Comparison of ENCODE assay signal across 19 cellular contexts in the genomic region with DNA sequence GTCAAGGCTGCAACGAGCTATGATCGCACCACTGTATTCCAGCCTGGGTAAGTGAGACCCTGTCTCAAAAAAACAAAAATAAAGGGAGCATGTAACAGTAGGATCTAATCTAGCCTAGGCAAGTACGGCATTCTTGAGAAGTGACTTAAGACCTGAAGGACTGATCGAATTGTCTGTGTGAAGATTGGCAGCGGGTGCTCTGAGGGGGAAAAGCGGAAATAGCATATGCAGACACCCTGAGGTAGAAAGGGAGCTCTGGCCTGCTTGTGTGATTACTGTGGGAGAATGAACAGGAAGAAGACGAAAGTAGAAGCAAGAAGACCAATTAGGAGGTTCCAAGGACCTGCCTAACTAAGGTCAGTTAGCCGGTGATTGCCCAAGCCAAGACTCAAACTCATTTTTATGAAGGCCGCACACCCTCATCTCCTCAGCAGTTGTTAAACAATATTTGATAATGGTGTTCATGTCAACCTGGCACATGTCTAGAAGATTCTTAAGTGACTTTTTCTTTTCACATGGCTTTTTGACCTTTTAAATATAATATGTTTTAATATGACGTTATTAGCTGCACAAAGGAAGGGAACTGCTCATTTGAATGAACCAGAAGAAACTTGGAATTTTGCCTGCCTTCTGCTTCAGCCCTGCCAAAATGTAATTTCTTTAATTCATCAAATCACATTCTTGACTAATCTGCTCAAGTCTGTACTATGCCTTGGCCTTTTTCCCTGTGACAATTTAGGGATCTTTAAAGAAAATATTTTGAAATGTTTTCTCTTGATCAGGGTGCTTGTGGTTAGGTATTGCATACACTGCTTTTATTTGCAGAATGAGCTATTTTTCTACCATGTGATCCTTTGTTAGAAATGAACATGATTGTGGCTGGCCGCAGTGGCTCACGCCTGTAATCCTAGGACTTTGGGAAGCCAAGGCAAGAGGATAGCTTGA. TPM values are rescaled to one million over a fixed set of nuclear protein-coding genes. Genes with fewer than 3 reads are reported as not detected.
DNase-seq lines count a peak whose midpoint lies in the region; ATAC-seq and TF ChIP-seq lines count a peak whose summit lies in the region.
"Had no signal": no experiment of that assay in that cellular context is flagged by ENCODE, and none has a peak within 500 bp of the region (broad histone marks: within the 10 kb centered on the region; RNA-seq: fewer than 3 reads in every experiment).

No MANE protein-coding gene starts in this region.

- ATAC-seq in lung (ENCODE audit: insufficient read depth, low FRiP score): peak; percentile 72
- ATAC-seq in effector memory CD8-positive, alpha-beta T cell (replicated peaks): no peak
- ATAC-seq: PC-3; stimulated activated naive CD8-positive, alpha-beta T cell treated with anti-CD3 and anti-CD28 coated beads, Interleukin-15, amount 100 ng/mL, for 72 hours had no signal

- intact Hi-C loops in Caco-2 (cut with micrococcal nuclease; ENCODE audit: unreplicated experiment): no loop called here

- H3K9me3 ChIP-seq in lung (ENCODE audit: control insufficient read depth in 2 of 2, insufficient read depth in 1 of 2, low read length in 1 of 2) (no peaks in the 10 kb centered on the region), Caco-2 (no peaks in the 10 kb centered on the region)

- no peaks in the 10 kb centered on the region for H3K9me3 Mint-ChIP-seq in effector memory CD8-positive, alpha-beta T cell
- H3K9me3 Mint-ChIP-seq in Caco-2 (ENCODE audit: unreplicated experiment): no peaks in the 10 kb centered on the region
- H3K9me3 Mint-ChIP-seq: activated CD4-positive, alpha-beta T cell treated with anti-CD3 and anti-CD28 coated beads, Interleukin-2, amount 10 ng/mL, durations not matched to agents 7 days and 5 days; CD4-positive, alpha-beta memory T cell; neural crest cell; stimulated activated naive CD8-positive, alpha-beta T cell treated with anti-CD3 and anti-CD28 coated beads, Interleukin-15, amount 100 ng/mL, for 72 hours had no signal

- H3K4me1 ChIP-seq in lung (ENCODE audit: control insufficient read depth in 2 of 2, insufficient read depth in 2 of 2, low read length in 2 of 2) (peaks cover 0 to 9% of the 10 kb centered on the region in 2 donors), Caco-2 (peaks cover 28% of the 10 kb centered on the region)

- DNase-seq in AG09319 (ENCODE audit: extremely low read depth, low read depth) (peak; percentile 51), astrocyte of the cerebellum (ENCODE audit: low read depth) (peak; percentile 92), fibroblast of peridontal ligament (ENCODE audit: extremely low read depth) (peak; percentile 34), lung (ENCODE audit: low spot score) (no peak), C1 segment of cervical spinal cord (lab: John Stamatoyannopoulos, UW) (no peak), NCI-H1930 (lab: John Stamatoyannopoulos, UW) (no peak), Caco-2 (no peak)
- no peak for DNase-seq in effector memory CD8-positive, alpha-beta T cell
- DNase-seq: activated CD4-positive, alpha-beta T cell treated with anti-CD3 and anti-CD28 coated beads, Interleukin-2, amount 10 ng/mL, durations not matched to agents 7 days and 5 days; DND-41; NCI-H1048; NCI-H2107; NCI-H69; PC-3; retina; stimulated activated naive CD8-positive, alpha-beta T cell treated with anti-CD3 and anti-CD28 coated beads, Interleukin-15, amount 100 ng/mL, for 72 hours had no signal

- WGBS in lung, 2 donors: 73 to 86% methylated on average over 12 of the region's 12 CpGs

- TF ChIP-seq CTCF in AG09319 (IDR thresholded peaks at IDR 0.05; ENCODE audit: low read depth, low read length) (no peak), astrocyte of the cerebellum (IDR thresholded peaks at IDR 0.05; ENCODE audit: low read depth, low read length, missing control alignments) (no peak), lung (IDR thresholded peaks at IDR 0.05; ENCODE audit: control extremely low read depth, extremely low read depth) (no peak), Caco-2 (IDR thresholded peaks at IDR 0.05; ENCODE audit: insufficient read depth in 1 of 2, low read depth in 1 of 2, low read length in 1 of 2, severe bottlenecking in 1 of 2, unreplicated experiment in 1 of 2) (no peak)

- CTCF ChIA-PET in Caco-2 (lab: Charles Lee): no interaction called here

- peak overlapping the region; percentile 40 for H3K27ac ChIP-seq in lung (ENCODE audit: low read depth in 1 of 2, low read length in 1 of 2)
- H3K27ac ChIP-seq: HL-60 had no signal

- H3K4me3 Mint-ChIP-seq in effector memory CD8-positive, alpha-beta T cell: no peak overlapping the region
- H3K4me3 Mint-ChIP-seq in Caco-2 (ENCODE audit: unreplicated experiment): no peak overlapping the region
- H3K4me3 Mint-ChIP-seq: activated CD4-positive, alpha-beta T cell treated with anti-CD3 and anti-CD28 coated beads, Interleukin-2, amount 10 ng/mL, durations not matched to agents 7 days and 5 days; CD4-positive, alpha-beta memory T cell; neural crest cell; stimulated activated naive CD8-positive, alpha-beta T cell treated with anti-CD3 and anti-CD28 coated beads, Interleukin-15, amount 100 ng/mL, for 72 hours had no signal

- H3K4me3 ChIP-seq in astrocyte of the cerebellum (ENCODE audit: low read depth, low read length): no peak overlapping the region
- H3K4me3 ChIP-seq in lung: no peak overlapping the region
- H3K4me3 ChIP-seq in Caco-2 (ENCODE audit: low read depth, low read length): no peak overlapping the region

- in situ Hi-C loops in astrocyte of the cerebellum (cut with HindIII; ENCODE audit: low sequenced_read_pairs): no loop called here

- H3K4me1 Mint-ChIP-seq in effector memory CD8-positive, alpha-beta T cell (ENCODE audit: low read depth in 2 of 2): no peaks in the 10 kb centered on the region
- peaks cover 21% of the 10 kb centered on the region for H3K4me1 Mint-ChIP-seq in Caco-2 (ENCODE audit: low read depth, unreplicated experiment)

- no peak overlapping the region for H3K27ac Mint-ChIP-seq in effector memory CD8-positive, alpha-beta T cell
- H3K27ac Mint-ChIP-seq in Caco-2 (ENCODE audit: unreplicated experiment): no peak overlapping the region
- H3K27ac Mint-ChIP-seq: activated CD4-positive, alpha-beta T cell treated with anti-CD3 and anti-CD28 coated beads, Interleukin-2, amount 10 ng/mL, durations not matched to agents 7 days and 5 days; CD4-positive, alpha-beta memory T cell; stimulated activated naive CD8-positive, alpha-beta T cell treated with anti-CD3 and anti-CD28 coated beads, Interleukin-15, amount 100 ng/mL, for 72 hours had no signal

- H3K27me3 ChIP-seq in lung (ENCODE audit: control insufficient read depth, insufficient read depth) (no peaks in the 10 kb centered on the region), Caco-2 (replicated peaks; ENCODE audit: control insufficient read depth, insufficient read depth, low read length) (no peaks in the 10 kb centered on the region)

- peaks cover 25 to 38% of the 10 kb centered on the region in 2 donors for H3K27me3 Mint-ChIP-seq in effector memory CD8-positive, alpha-beta T cell
- no peaks in the 10 kb centered on the region for H3K27me3 Mint-ChIP-seq in Caco-2 (ENCODE audit: insufficient read depth, unreplicated experiment)

- no peaks in the 10 kb centered on the region for H3K36me3 Mint-ChIP-seq in effector memory CD8-positive, alpha-beta T cell (ENCODE audit: insufficient read depth)
- H3K36me3 Mint-ChIP-seq in Caco-2 (ENCODE audit: insufficient read depth, unreplicated experiment): peaks cover 38% of the 10 kb centered on the region

- POLR2A ChIA-PET in Caco-2 (lab: Charles Lee): no interaction called here

- BruUV-seq in Caco-2 (replicated peaks; lab: Mats Ljungman, UMichigan): no TSS peak

- H3K36me3 ChIP-seq in lung (ENCODE audit: control insufficient read depth in 2 of 2, insufficient read depth in 2 of 2, low read length in 2 of 2) (peaks cover 0 to 7% of the 10 kb centered on the region in 2 donors), Caco-2 (ENCODE audit: control insufficient read depth, insufficient read depth, low read length) (no peaks in the 10 kb centered on the region)

RNA-seq across cellular contexts. Expression of a gene that starts 47.8 kb away (rescaled TPM):
- total RNA-seq in lung: 10 to 100 TPM; 30.2 to 30.3 TPM
- 10 to 100 TPM; 15.8 to 23.7 TPM for polyA plus RNA-seq in lung
- 51.7 and 58.7 TPM in 2 replicates for total RNA-seq in Caco-2 (2022)

Comparison
In these comparisons a context has a peak if more than half of its experiments do, and no peak if none do; other contexts are left out.
1. DNase-seq: peak in AG09319 (single experiment), astrocyte of the cerebellum (single experiment) and fibroblast of peridontal ligament (single experiment); none in lung (single experiment), C1 segment of cervical spinal cord (0 of 14), effector memory CD8-positive, alpha-beta T cell (0 of 3), NCI-H1930 (0 of 2) and Caco-2 (0 of 2).